21 cellular contexts compared by ENCODE assay signal in the genomic region with DNA sequence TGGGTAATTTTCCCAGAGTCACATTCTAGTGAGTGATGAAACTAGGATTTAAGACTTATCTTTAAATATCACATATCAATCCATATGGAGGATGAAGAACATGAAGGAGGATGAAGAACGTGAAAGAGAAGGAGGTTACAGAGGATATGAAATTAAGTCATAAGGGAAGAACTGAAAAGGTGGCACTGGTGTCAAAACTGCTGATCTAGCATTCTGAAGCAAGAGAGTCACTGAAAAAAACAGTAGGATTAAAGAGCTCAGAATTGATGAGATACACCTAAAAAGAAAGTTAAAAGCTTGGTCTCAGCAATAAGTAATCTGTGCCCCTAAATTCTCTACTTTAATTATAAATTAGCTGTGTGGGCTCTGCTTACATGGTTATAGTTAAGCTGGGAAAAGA.
"Had no signal": no experiment of that assay in that cellular context is flagged by ENCODE, and none has a peak within 500 bp of the region (broad histone marks: within the 10 kb centered on the region; RNA-seq: fewer than 3 reads in every experiment).

No MANE protein-coding gene starts in this region.

- H3K27ac ChIP-seq: adrenal gland, ascending aorta, cardiac muscle cell, foreskin keratinocyte, ovary, stomach, tibial nerve had no signal

- ATAC-seq: activated CD4-positive, alpha-beta T cell treated with anti-CD3 and anti-CD28 coated beads for 36 hours; activated CD8-positive, alpha-beta T cell treated with anti-CD3 and anti-CD28 coated beads, Interleukin-2, amount 10 ng/mL, durations not matched to agents 7 days and 5 days; foreskin keratinocyte; stimulated activated naive B cell treated with anti-CD40 and anti-IgM and Interleukin-4, amounts not matched to agents 10 μg/mL and 1 μg/mL and 100 μg/mL, for 72 hours had no signal

- H3K36me3 ChIP-seq: adrenal gland, ascending aorta, cardiac muscle cell, esophagus muscularis mucosa, ovary, stomach, tibial nerve had no signal

- H3K9me3 ChIP-seq: adrenal gland, ascending aorta, esophagus muscularis mucosa, ovary, tibial nerve had no signal

- H3K4me1 ChIP-seq: foreskin keratinocyte had no signal

- H3K4me3 ChIP-seq: adrenal gland, ascending aorta, cardiac muscle cell, esophagus muscularis mucosa, ovary, smooth muscle cell, stomach, tibial nerve had no signal

- H3K4me2 ChIP-seq: smooth muscle cell had no signal

- DNase-seq: activated CD4-positive, alpha-beta T cell treated with anti-CD3 and anti-CD28 coated beads for 36 hours; activated CD4-positive, CD25-positive, alpha-beta regulatory T cell; activated CD8-positive, alpha-beta T cell treated with anti-CD3 and anti-CD28 coated beads, Interleukin-2, amount 10 ng/mL, durations not matched to agents 7 days and 5 days; activated effector memory CD4-positive, alpha-beta T cell treated with anti-CD3 and anti-CD28 coated beads, Interleukin-2, amount 50 U/mL, for 16 hours; activated naive CD4-positive, alpha-beta T cell treated with anti-CD3 and anti-CD28 coated beads for 36 hours; activated naive CD8-positive, alpha-beta T cell treated with anti-CD3 and anti-CD28 coated beads for 36 hours; activated T-cell treated with anti-CD3 and anti-CD28 coated beads for 4 hours; adrenal gland; cortex of kidney; endodermal cell; foreskin keratinocyte; mammary epithelial cell; ovary; stimulated activated CD4-positive, alpha-beta T cell treated with anti-CD3 and anti-CD28 coated beads, Interleukin-1b, Interleukin-23, amount 100 ng/mL, for 48 hours; stimulated activated naive B cell treated with anti-CD40 and anti-IgM and Interleukin-4, amounts not matched to agents 10 μg/mL and 1 μg/mL and 100 μg/mL, for 72 hours; stomach had no signal

- H3K27me3 ChIP-seq: adrenal gland, ascending aorta, cardiac muscle cell, esophagus muscularis mucosa, foreskin keratinocyte, ovary, stomach, tibial nerve had no signal
